In genomic region chr14:23561873-23562821, GRCh38 we compare ENCODE assay signal across 1 cellular context.
A peak's percentile ranks its signal among the peaks of the same experiment; 100 is the strongest.
TF ChIP-seq lines count a peak whose summit lies in the region.

No MANE protein-coding gene starts in this region.

TF ChIP-seq in HepG2, 621 proteins besides CTCF, POLR2A, EP300 and RAD21 (continues in another document):
- TF ChIP-seq, protein P1, sequence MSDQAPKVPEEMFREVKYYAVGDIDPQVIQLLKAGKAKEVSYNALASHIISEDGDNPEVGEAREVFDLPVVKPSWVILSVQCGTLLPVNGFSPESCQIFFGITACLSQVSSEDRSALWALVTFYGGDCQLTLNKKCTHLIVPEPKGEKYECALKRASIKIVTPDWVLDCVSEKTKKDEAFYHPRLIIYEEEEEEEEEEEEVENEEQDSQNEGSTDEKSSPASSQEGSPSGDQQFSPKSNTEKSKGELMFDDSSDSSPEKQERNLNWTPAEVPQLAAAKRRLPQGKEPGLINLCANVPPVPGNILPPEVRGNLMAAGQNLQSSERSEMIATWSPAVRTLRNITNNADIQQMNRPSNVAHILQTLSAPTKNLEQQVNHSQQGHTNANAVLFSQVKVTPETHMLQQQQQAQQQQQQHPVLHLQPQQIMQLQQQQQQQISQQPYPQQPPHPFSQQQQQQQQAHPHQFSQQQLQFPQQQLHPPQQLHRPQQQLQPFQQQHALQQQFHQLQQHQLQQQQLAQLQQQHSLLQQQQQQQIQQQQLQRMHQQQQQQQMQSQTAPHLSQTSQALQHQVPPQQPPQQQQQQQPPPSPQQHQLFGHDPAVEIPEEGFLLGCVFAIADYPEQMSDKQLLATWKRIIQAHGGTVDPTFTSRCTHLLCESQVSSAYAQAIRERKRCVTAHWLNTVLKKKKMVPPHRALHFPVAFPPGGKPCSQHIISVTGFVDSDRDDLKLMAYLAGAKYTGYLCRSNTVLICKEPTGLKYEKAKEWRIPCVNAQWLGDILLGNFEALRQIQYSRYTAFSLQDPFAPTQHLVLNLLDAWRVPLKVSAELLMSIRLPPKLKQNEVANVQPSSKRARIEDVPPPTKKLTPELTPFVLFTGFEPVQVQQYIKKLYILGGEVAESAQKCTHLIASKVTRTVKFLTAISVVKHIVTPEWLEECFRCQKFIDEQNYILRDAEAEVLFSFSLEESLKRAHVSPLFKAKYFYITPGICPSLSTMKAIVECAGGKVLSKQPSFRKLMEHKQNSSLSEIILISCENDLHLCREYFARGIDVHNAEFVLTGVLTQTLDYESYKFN (CRISPR knock-in tag; conservative IDR thresholded peaks at IDR 0.05), result 0 out of 2 replicates have a peak, but pooled peaks have one; percentile 38
- TF ChIP-seq HOXA9 (CRISPR knock-in tag; IDR thresholded peaks at IDR 0.05; ENCODE audit: borderline replicate concordance) (peak; percentile 15; the same call in 1 of the 2 replicates), ZNF768 (CRISPR knock-in tag; IDR thresholded peaks at IDR 0.05) (peak; percentile 14; the same call in 1 of the 2 replicates), ZNF552 (CRISPR knock-in tag; IDR thresholded peaks at IDR 0.05; ENCODE audit: borderline replicate concordance) (0 out of 2 replicates have a peak, but pooled peaks have one; percentile 81), TBX2 (CRISPR knock-in tag; IDR thresholded peaks at IDR 0.05; ENCODE audit: borderline replicate concordance) (0 out of 2 replicates have a peak, but pooled peaks have one; percentile 11), ZNF230 (CRISPR knock-in tag; IDR thresholded peaks at IDR 0.05) (peak; percentile 78; the same call in 1 of the 2 replicates), MXI1 (IDR thresholded peaks at IDR 0.05; ENCODE audit: borderline replicate concordance, low read depth, low read length) (no peak), ZNF260 (CRISPR knock-in tag; IDR thresholded peaks at IDR 0.05; ENCODE audit: borderline replicate concordance, low read depth) (0 out of 2 replicates have a peak, but pooled peaks have one; percentile 26), RBM22 (optimal IDR thresholded peaks at IDR 0.05; ENCODE audit: low read length) (peak; percentile 29), ZNF691 (CRISPR knock-in tag; IDR thresholded peaks at IDR 0.05; ENCODE audit: borderline replicate concordance, low read depth) (0 out of 2 replicates have a peak, but pooled peaks have one; percentile 27), ATF7 (IDR thresholded peaks at IDR 0.05) (no peak), ATF7 (CRISPR knock-in tag; IDR thresholded peaks at IDR 0.05) (peak; percentile 60; the same call in 1 of the 2 replicates), HIC2 (CRISPR knock-in tag; IDR thresholded peaks at IDR 0.05; ENCODE audit: low read depth) (0 out of 2 replicates have a peak, but pooled peaks have one; percentile 24), RBFOX2 (IDR thresholded peaks at IDR 0.05; ENCODE audit: low read depth, low read length) (peak; percentile 56), STAT6 (CRISPR knock-in tag; IDR thresholded peaks at IDR 0.05; ENCODE audit: borderline replicate concordance) (0 out of 2 replicates have a peak, but pooled peaks have one; percentile 57), CERS6 (CRISPR knock-in tag; IDR thresholded peaks at IDR 0.05) (no peak), ZMYM3 (CRISPR knock-in tag; IDR thresholded peaks at IDR 0.05) (peak; percentile 31; the same call in 1 of the 2 replicates), ZNF143 (CRISPR knock-in tag; IDR thresholded peaks at IDR 0.05) (no peak), ZNF333 (CRISPR knock-in tag; IDR thresholded peaks at IDR 0.05; ENCODE audit: borderline replicate concordance) (0 out of 2 replicates have a peak, but pooled peaks have one; percentile 63), ZNF572 (CRISPR knock-in tag; IDR thresholded peaks at IDR 0.05) (peak; percentile 41; the same call in 1 of the 2 replicates), JUNB (CRISPR knock-in tag; IDR thresholded peaks at IDR 0.05; ENCODE audit: borderline replicate concordance) (0 out of 2 replicates have a peak, but pooled peaks have one; percentile 14), PRPF4 (IDR thresholded peaks at IDR 0.05; ENCODE audit: low read depth, low read length, poor library complexity, severe bottlenecking) (no peak), ZGPAT (CRISPR knock-in tag; IDR thresholded peaks at IDR 0.05) (no peak), ZNF770 (CRISPR knock-in tag; IDR thresholded peaks at IDR 0.05) (0 out of 2 replicates have a peak, but pooled peaks have one; percentile 38), ZBTB42 (CRISPR knock-in tag; IDR thresholded peaks at IDR 0.05) (peak; percentile 81), ZFP41 (CRISPR knock-in tag; IDR thresholded peaks at IDR 0.05; ENCODE audit: borderline replicate concordance) (peak; percentile 62; the same call in 1 of the 2 replicates), ZNF724P (CRISPR knock-in tag; IDR thresholded peaks at IDR 0.05; ENCODE audit: borderline replicate concordance) (no peak; the same call in 1 of the 2 replicates), ZNF782 (CRISPR knock-in tag; IDR thresholded peaks at IDR 0.05; ENCODE audit: borderline replicate concordance) (peak; percentile 77; the same call in 1 of the 2 replicates), HINFP (CRISPR knock-in tag; IDR thresholded peaks at IDR 0.05; ENCODE audit: low read depth) (peak; percentile 25; the same call in 1 of the 2 replicates), TAF15 (IDR thresholded peaks at IDR 0.05; ENCODE audit: low read depth, low read length, poor library complexity, severe bottlenecking) (no peak), THAP11 (CRISPR knock-in tag; IDR thresholded peaks at IDR 0.05) (no peak), XBP1 (CRISPR knock-in tag; IDR thresholded peaks at IDR 0.05) (0 out of 2 replicates have a peak, but pooled peaks have one; percentile 26), REL (CRISPR knock-in tag; conservative IDR thresholded peaks at IDR 0.05) (0 out of 2 replicates have a peak, but pooled peaks have one; percentile 2), ZBTB38 (CRISPR knock-in tag; IDR thresholded peaks at IDR 0.05) (0 out of 2 replicates have a peak, but pooled peaks have one; percentile 50), ZNF567 (CRISPR knock-in tag; IDR thresholded peaks at IDR 0.05; ENCODE audit: borderline replicate concordance) (peak; percentile 74), NONO (IDR thresholded peaks at IDR 0.05) (no peak), NONO (CRISPR knock-in tag; conservative IDR thresholded peaks at IDR 0.05) (peak; percentile 41; the same call in 1 of the 2 replicates), ZNF343 (CRISPR knock-in tag; IDR thresholded peaks at IDR 0.05) (0 out of 2 replicates have a peak, but pooled peaks have one; percentile 49), SYNCRIP (IDR thresholded peaks at IDR 0.05; ENCODE audit: insufficient read depth, low read depth, low read length) (no peak), ZNF615 (CRISPR knock-in tag; IDR thresholded peaks at IDR 0.05; ENCODE audit: borderline replicate concordance) (0 out of 2 replicates have a peak, but pooled peaks have one; percentile 28), ZNF225 (CRISPR knock-in tag; IDR thresholded peaks at IDR 0.05) (peak; percentile 85; the same call in 1 of the 2 replicates), ZC3H13 (CRISPR knock-in tag; IDR thresholded peaks at IDR 0.05) (peak; percentile 19; the same call in 1 of the 2 replicates), ERF (CRISPR knock-in tag; IDR thresholded peaks at IDR 0.05) (no peak)
- TF ChIP-seq, protein P2, sequence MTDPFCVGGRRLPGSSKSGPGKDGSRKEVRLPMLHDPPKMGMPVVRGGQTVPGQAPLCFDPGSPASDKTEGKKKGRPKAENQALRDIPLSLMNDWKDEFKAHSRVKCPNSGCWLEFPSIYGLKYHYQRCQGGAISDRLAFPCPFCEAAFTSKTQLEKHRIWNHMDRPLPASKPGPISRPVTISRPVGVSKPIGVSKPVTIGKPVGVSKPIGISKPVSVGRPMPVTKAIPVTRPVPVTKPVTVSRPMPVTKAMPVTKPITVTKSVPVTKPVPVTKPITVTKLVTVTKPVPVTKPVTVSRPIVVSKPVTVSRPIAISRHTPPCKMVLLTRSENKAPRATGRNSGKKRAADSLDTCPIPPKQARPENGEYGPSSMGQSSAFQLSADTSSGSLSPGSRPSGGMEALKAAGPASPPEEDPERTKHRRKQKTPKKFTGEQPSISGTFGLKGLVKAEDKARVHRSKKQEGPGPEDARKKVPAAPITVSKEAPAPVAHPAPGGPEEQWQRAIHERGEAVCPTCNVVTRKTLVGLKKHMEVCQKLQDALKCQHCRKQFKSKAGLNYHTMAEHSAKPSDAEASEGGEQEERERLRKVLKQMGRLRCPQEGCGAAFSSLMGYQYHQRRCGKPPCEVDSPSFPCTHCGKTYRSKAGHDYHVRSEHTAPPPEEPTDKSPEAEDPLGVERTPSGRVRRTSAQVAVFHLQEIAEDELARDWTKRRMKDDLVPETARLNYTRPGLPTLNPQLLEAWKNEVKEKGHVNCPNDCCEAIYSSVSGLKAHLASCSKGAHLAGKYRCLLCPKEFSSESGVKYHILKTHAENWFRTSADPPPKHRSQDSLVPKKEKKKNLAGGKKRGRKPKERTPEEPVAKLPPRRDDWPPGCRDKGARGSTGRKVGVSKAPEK (CRISPR knock-in tag; IDR thresholded peaks at IDR 0.05; ENCODE audit: borderline replicate concordance), result 0 out of 2 replicates have a peak, but pooled peaks have one; percentile 64
